14 cellular contexts compared by ENCODE assay signal in genomic region chr18:73891572-73892421, GRCh38.
DNase-seq lines count a peak whose midpoint lies in the region; ATAC-seq, FAIRE-seq and TF ChIP-seq lines count a peak whose summit lies in the region.
"Had no signal": no experiment of that assay in that cellular context is flagged by ENCODE, and none has a peak within 500 bp of the region (broad histone marks: within the 10 kb centered on the region; RNA-seq: fewer than 3 reads in every experiment).

No MANE protein-coding gene starts in this region.

- in situ Hi-C loops in K562 (cut with MboI): no loop called here

- TF ChIP-seq RAD21 in K562 (CRISPR knock-in tag; conservative IDR thresholded peaks at IDR 0.05 in 1 of 2, IDR thresholded peaks at IDR 0.05 in 1 of 2): no peak
- no peak for TF ChIP-seq RAD21 in neural cell (conservative IDR thresholded peaks at IDR 0.05)

- TF ChIP-seq EP300 in K562 (IDR thresholded peaks at IDR 0.05; ENCODE audit: low read length) (no peak), neural cell (conservative IDR thresholded peaks at IDR 0.05; ENCODE audit: poor library complexity, severe bottlenecking) (no peak)

- DNase-seq in NCI-H82 (lab: John Stamatoyannopoulos, UW) (peak; percentile 17), NCI-H82 treated with DMSO at 0.1 percent for 48 hours (lab: John Stamatoyannopoulos, UW; ENCODE audit: unreplicated experiment) (no peak), K562 (ENCODE audit: extremely low read depth in 1 of 4, low spot score in 3 of 4) (peak in 2 of 4 experiments; percentile 1 to 6), uterus (no peak), NCI-H1092 (lab: John Stamatoyannopoulos, UW) (no peak), H54 (ENCODE audit: insufficient read length, low spot score) (no peak)
- DNase-seq: activated CD8-positive, alpha-beta memory T cell treated with anti-CD3 and anti-CD28 coated beads, Interleukin-2, amount 10 ng/mL, durations not matched to agents 7 days and 5 days; naive thymus-derived CD4-positive, alpha-beta T cell; NCI-H526 treated with DMSO at 0.1 percent for 48 hours had no signal

- H3K36me3 ChIP-seq in K562 (ENCODE audit: control insufficient read depth, insufficient read depth, low read length) (no peaks in the 10 kb centered on the region), neural cell (ENCODE audit: insufficient read depth, low read length) (no peaks in the 10 kb centered on the region), uterus (no peaks in the 10 kb centered on the region)
- H3K36me3 ChIP-seq: HAP-1 had no signal

- H3K4me3 ChIP-seq in K562 (no peak overlapping the region), neural cell (ENCODE audit: low read length) (no peak overlapping the region), uterus (no peak overlapping the region)
- H3K4me3 ChIP-seq: HAP-1 had no signal

- H3K9me3 ChIP-seq in K562 (replicated peaks; ENCODE audit: control insufficient read depth, insufficient read depth, low read depth, low read length) (no peaks in the 10 kb centered on the region), neural cell (ENCODE audit: low read length) (no peaks in the 10 kb centered on the region), uterus (no peaks in the 10 kb centered on the region)
- H3K9me3 ChIP-seq: HAP-1 had no signal

- no peak for ATAC-seq in K562
- ATAC-seq: activated CD8-positive, alpha-beta memory T cell treated with anti-CD3 and anti-CD28 coated beads, Interleukin-2, amount 10 ng/mL, durations not matched to agents 7 days and 5 days; naive thymus-derived CD4-positive, alpha-beta T cell had no signal

- TF ChIP-seq CTCF in LNCAP (IDR thresholded peaks at IDR 0.05) (peak; percentile 12; the same call in 1 of the 2 replicates), K562 (IDR thresholded peaks at IDR 0.05 in 2 of 3, conservative IDR thresholded peaks at IDR 0.05 in 1 of 3; ENCODE audit: insufficient read depth in 2 of 3, low read depth in 1 of 3, low read length in 3 of 3) (peak in 2 of 3 experiments; percentile 13 to 22; a peak in 1 of 6 replicates), neural cell (IDR thresholded peaks at IDR 0.05; ENCODE audit: poor library complexity, severe bottlenecking) (peak; percentile 36), uterus (IDR thresholded peaks at IDR 0.05) (no peak)

- no peaks in the 10 kb centered on the region for H3K9me1 ChIP-seq in K562 (ENCODE audit: control insufficient read depth, insufficient read depth, low read length)

- no peak overlapping the region for H2AFZ ChIP-seq in K562 (ENCODE audit: low read depth, low read length)
- H2AFZ ChIP-seq in neural cell (ENCODE audit: low read depth, low read length): no peak overlapping the region

- H3K79me2 ChIP-seq in K562 (ENCODE audit: control insufficient read depth, insufficient read depth, low read length): no peaks in the 10 kb centered on the region
- H3K79me2 ChIP-seq in neural cell (replicated peaks; ENCODE audit: insufficient read depth, low read length): no peaks in the 10 kb centered on the region

- no peaks in the 10 kb centered on the region for H3F3A ChIP-seq in neural cell (ENCODE audit: insufficient read depth, low read length, poor library complexity, severe bottlenecking)

- H4K20me1 ChIP-seq in K562 (replicated peaks; ENCODE audit: control insufficient read depth, insufficient read depth, low read length) (no peaks in the 10 kb centered on the region), neural cell (ENCODE audit: insufficient read depth) (no peaks in the 10 kb centered on the region)

- H3K4me1 ChIP-seq in K562 (replicated peaks in 1 of 2; ENCODE audit: control insufficient read depth in 2 of 2, insufficient read depth in 2 of 2, low read length in 2 of 2) (no peaks in the 10 kb centered on the region), uterus (no peaks in the 10 kb centered on the region)
- H3K4me1 ChIP-seq: HAP-1 had no signal

- H3K4me2 ChIP-seq in K562 (ENCODE audit: insufficient read depth, low read length) (no peak overlapping the region), neural cell (ENCODE audit: low read length) (no peak overlapping the region)

- BruUV-seq in K562 (replicated peaks; lab: Mats Ljungman, UMichigan): no TSS peak

- H3K9ac ChIP-seq in K562 (ENCODE audit: insufficient read depth in 1 of 2, low read depth in 2 of 2, low read length in 2 of 2): no peak overlapping the region
- H3K9ac ChIP-seq in neural cell (ENCODE audit: low read length): no peak overlapping the region

- CTCF ChIA-PET in K562 (lab: Yijun Ruan, JAX; ENCODE audit: low intra/inter-chr PET ratio): no interaction called here

- FAIRE-seq in K562 (lab: Jason Lieb, UNC) (no peak), H54 (lab: Jason Lieb, UNC) (no peak)
- FAIRE-seq: A204.1, astrocyte had no signal

- H3K27me3 ChIP-seq in K562 (ENCODE audit: control insufficient read depth in 2 of 2, insufficient read depth in 2 of 2, low read length in 2 of 2): no peaks in the 10 kb centered on the region; a peak in 1 of 5 replicates
- H3K27me3 ChIP-seq in neural cell (ENCODE audit: insufficient read depth, low read depth, low read length): no peaks in the 10 kb centered on the region
- no peaks in the 10 kb centered on the region for H3K27me3 ChIP-seq in uterus

- intact Hi-C loops in K562 (cut with micrococcal nuclease) (no loop called here), uterus (cut with DNase I; ENCODE audit: low total_unique reads) (no loop called here)

- H3K27ac ChIP-seq in K562 (ENCODE audit: extremely low read depth, low read depth, low read length) (no peak overlapping the region), neural cell (ENCODE audit: low read length) (no peak overlapping the region), uterus (no peak overlapping the region)

- POLR2A ChIA-PET in K562 (lab: Yijun Ruan, JAX): no interaction called here

- 0% methylated on average over 12 of the region's 20 CpGs for WGBS in K562 (ENCODE audit: insufficient coverage, low coverage, missing lambda C conversion rate)

- TF ChIP-seq POLR2A in K562 (conservative IDR thresholded peaks at IDR 0.05): no peak
- no peak for TF ChIP-seq POLR2A in uterus (IDR thresholded peaks at IDR 0.05)
- no peak for TF ChIP-seq POLR2A in H54 (IDR thresholded peaks at IDR 0.05; ENCODE audit: low read depth, low read length)

- H3K9me2 ChIP-seq in neural cell (ENCODE audit: insufficient read depth, low read length): no peaks in the 10 kb centered on the region

TF ChIP-seq in K562, 482 proteins besides CTCF, POLR2A, EP300 and RAD21 (continues in another document):
- TF ChIP-seq TFE3 (CRISPR knock-in tag; IDR thresholded peaks at IDR 0.05): no peak
- no peak for TF ChIP-seq ETV6 (IDR thresholded peaks at IDR 0.05; ENCODE audit: borderline replicate concordance in 1 of 2, low read depth in 2 of 2, low read length in 1 of 2)
- TF ChIP-seq ETV6 (CRISPR knock-in tag; IDR thresholded peaks at IDR 0.05; ENCODE audit: borderline replicate concordance): no peak
- no peak for TF ChIP-seq HNRNPUL1 (IDR thresholded peaks at IDR 0.05; ENCODE audit: low read length)
- TF ChIP-seq ZNF717 (CRISPR knock-in tag; IDR thresholded peaks at IDR 0.05): no peak
- TF ChIP-seq SRSF1 (IDR thresholded peaks at IDR 0.05; ENCODE audit: low read depth, low read length): no peak

TF ChIP-seq in neural cell, 6 proteins besides CTCF, POLR2A, EP300 and RAD21:
- TF ChIP-seq SMC3 (conservative IDR thresholded peaks at IDR 0.05; ENCODE audit: poor library complexity) (no peak), EZH2 (IDR thresholded peaks at IDR 0.05; ENCODE audit: borderline replicate concordance, insufficient read depth, low read length, poor library complexity, severe bottlenecking) (no peak), MXI1 (conservative IDR thresholded peaks at IDR 0.05; ENCODE audit: poor library complexity, severe bottlenecking) (no peak), REST (IDR thresholded peaks at IDR 0.05; ENCODE audit: borderline replicate concordance) (no peak), TAF1 (IDR thresholded peaks at IDR 0.05; ENCODE audit: low read depth) (no peak), POLR2AphosphoS5 (IDR thresholded peaks at IDR 0.05) (no peak)

Comparison
In these comparisons a context has a peak if more than half of its experiments do, and no peak if none do; other contexts are left out.
1. CTCF ChIP-seq: peak in LNCAP (single experiment), K562 (2 of 3) and neural cell (single experiment); none in uterus (0 of 4).